8 cellular contexts compared by ENCODE assay signal in genomic region chr3:9731206-9732079, GRCh38. TPM values are rescaled to one million over a fixed set of nuclear protein-coding genes. Genes with fewer than 3 reads are reported as not detected.
DNase-seq lines count a peak whose midpoint lies in the region; ATAC-seq and TF ChIP-seq lines count a peak whose summit lies in the region.

BRPF1 (plus strand) TSS chr3:9731735; CDS start chr3:9734141, 2,406 bp downstream.

- H3K4me3 Mint-ChIP-seq in GM23338: peak within 1 kb of the TSS; percentile 81
- H3K4me3 Mint-ChIP-seq in naive thymus-derived CD8-positive, alpha-beta T cell: peak within 1 kb of the TSS; percentile 84 to 99 (median 94)

- H3F3A ChIP-seq in DOHH2 (ENCODE audit: control insufficient read depth, insufficient read depth) (no peaks in the 10 kb centered on the region), GM23338 (replicated peaks; ENCODE audit: low read depth) (0 out of 2 replicates have a peak, but pooled peaks cover 8% of the 10 kb centered on the region)

- H3K9ac ChIP-seq in fibroblast of lung (ENCODE audit: insufficient read depth, low read length): peak within 1 kb of the TSS; percentile 100

- TF ChIP-seq CTCF in DOHH2 (IDR thresholded peaks at IDR 0.05; ENCODE audit: low read depth, low read length, poor library complexity, severe bottlenecking) (no peak), GM23338 (conservative IDR thresholded peaks at IDR 0.05; ENCODE audit: low read depth in 2 of 2) (no peak), fibroblast of lung (conservative IDR thresholded peaks at IDR 0.05 in 1 of 2, IDR thresholded peaks at IDR 0.05 in 1 of 2; ENCODE audit: low read depth in 1 of 2, low read length in 2 of 2) (peak in 1 of 2 donors; percentile 9)

- peaks cover 29% of the 10 kb centered on the region for H3K4me1 ChIP-seq in DOHH2 (ENCODE audit: control insufficient read depth, low read length)
- peaks cover 16% of the 10 kb centered on the region for H3K4me1 ChIP-seq in GM23338 (ENCODE audit: insufficient read depth)
- H3K4me1 ChIP-seq in fibroblast of lung (ENCODE audit: control insufficient read depth, extremely low read depth, insufficient read depth, low read length): peaks cover 5% of the 10 kb centered on the region

- H3K4me1 Mint-ChIP-seq in GM23338: peaks cover 25% of the 10 kb centered on the region
- peaks cover 37 to 70% (median 63%) of the 10 kb centered on the region in 4 donors for H3K4me1 Mint-ChIP-seq in naive thymus-derived CD8-positive, alpha-beta T cell

- peak; percentile 91 for ATAC-seq in GM23338
- peak; percentile 93 for ATAC-seq in naive thymus-derived CD8-positive, alpha-beta T cell

- H3K27me3 ChIP-seq in DOHH2 (ENCODE audit: control insufficient read depth, low read length) (no peaks in the 10 kb centered on the region), GM23338 (ENCODE audit: insufficient read depth) (no peaks in the 10 kb centered on the region), fibroblast of lung (ENCODE audit: control insufficient read depth, insufficient read depth, low read length) (no peaks in the 10 kb centered on the region)

- DNase-seq in GM23338 (ENCODE audit: low spot score) (peak; percentile 100), LHCN-M2 (ENCODE audit: low read depth) (peak; percentile 99), RPMI8226 (peak; percentile 99), fibroblast of lung (ENCODE audit: low read depth in 2 of 2) (peak; percentile 99)
- peak; percentile 99 to 100 for DNase-seq in activated T-helper 1 cell treated with anti-CD3 and anti-CD28 coated beads, Interleukin-2, amount 50 U/mL, for 16 hours (ENCODE audit: low read depth in 1 of 2, low spot score in 1 of 2)
- DNase-seq in naive thymus-derived CD8-positive, alpha-beta T cell: peak; percentile 95 to 99 (median 99)
- DNase-seq in stimulated activated naive CD4-positive, alpha-beta T cell (lab: John Stamatoyannopoulos, UW): peak; percentile 97 to 99 (median 99)

- no peaks in the 10 kb centered on the region for H3K9me3 ChIP-seq in DOHH2 (ENCODE audit: control insufficient read depth, insufficient read depth, low read length)
- H3K9me3 ChIP-seq in fibroblast of lung (ENCODE audit: control insufficient read depth, insufficient read depth, low read depth, low read length): no peaks in the 10 kb centered on the region

- H3K4me2 ChIP-seq in DOHH2 (ENCODE audit: low read length) (peak within 1 kb of the TSS; percentile 94), GM23338 (peak within 1 kb of the TSS; percentile 98), fibroblast of lung (ENCODE audit: extremely low read depth, insufficient read depth, low read length) (peak within 1 kb of the TSS; percentile 94)

- H4K20me1 ChIP-seq in DOHH2 (ENCODE audit: control insufficient read depth, insufficient read depth, low read depth, low read length) (peaks cover 20% of the 10 kb centered on the region), GM23338 (replicated peaks; ENCODE audit: insufficient read depth) (peaks cover 25% of the 10 kb centered on the region), fibroblast of lung (ENCODE audit: control insufficient read depth, extremely low read depth, insufficient read depth, low read length) (no peaks in the 10 kb centered on the region)

- H3K79me2 ChIP-seq in DOHH2 (ENCODE audit: control insufficient read depth, low read length) (peaks cover 46% of the 10 kb centered on the region), GM23338 (replicated peaks; ENCODE audit: insufficient read depth) (peaks cover 36% of the 10 kb centered on the region), fibroblast of lung (ENCODE audit: control insufficient read depth, insufficient read depth, low read length) (peaks cover 31% of the 10 kb centered on the region)

- peaks cover 4% of the 10 kb centered on the region for H3K27me3 Mint-ChIP-seq in GM23338 (ENCODE audit: insufficient read depth, low read depth, poor library complexity)
- no peaks in the 10 kb centered on the region for H3K27me3 Mint-ChIP-seq in naive thymus-derived CD8-positive, alpha-beta T cell

- POLR2A ChIA-PET in naive thymus-derived CD8-positive, alpha-beta T cell (lab: Charles Lee): interaction anchor here (0.5 to 5.5 kb wide), 16 partner anchors 14 to 589 kb away, joined by 3 to 52 read pairs (median 4); partner anchors contain the start of genes ARPC4, CRELD1, JAGN1 and MTMR14

- peaks cover 27% of the 10 kb centered on the region for H3K36me3 Mint-ChIP-seq in GM23338 (ENCODE audit: low read depth)
- H3K36me3 Mint-ChIP-seq in naive thymus-derived CD8-positive, alpha-beta T cell: peaks cover 0 to 29% (median 0%) of the 10 kb centered on the region in 3 donors

- peak within 1 kb of the TSS; percentile 84 for H3K4me3 ChIP-seq in DOHH2 (ENCODE audit: low read length)
- H3K4me3 ChIP-seq in GM23338: peak within 1 kb of the TSS; percentile 91
- H3K4me3 ChIP-seq in fibroblast of lung (replicated peaks in 1 of 4; ENCODE audit: control extremely low read depth in 1 of 4, insufficient read depth in 1 of 4, low read depth in 3 of 4, low read length in 4 of 4): peak within 1 kb of the TSS; percentile 54 to 92 (median 80)

- peak within 1 kb of the TSS; percentile 94 for H2AFZ ChIP-seq in GM23338
- peak within 1 kb of the TSS; percentile 96 for H2AFZ ChIP-seq in fibroblast of lung (ENCODE audit: low read length)

- H3K27ac ChIP-seq in DOHH2 (ENCODE audit: low read depth, low read length) (peak within 1 kb of the TSS; percentile 76), GM23338 (ENCODE audit: low read depth) (peak within 1 kb of the TSS; percentile 97), fibroblast of lung (ENCODE audit: insufficient read depth, low read length) (peak within 1 kb of the TSS; percentile 99)

- H3K36me3 ChIP-seq in DOHH2 (ENCODE audit: control insufficient read depth, low read length): peaks cover 44% of the 10 kb centered on the region
- peaks cover 9% of the 10 kb centered on the region for H3K36me3 ChIP-seq in GM23338 (ENCODE audit: insufficient read depth)
- H3K36me3 ChIP-seq in fibroblast of lung (ENCODE audit: control insufficient read depth, insufficient read depth, low read length): peaks cover 7% of the 10 kb centered on the region

- H3K9me2 ChIP-seq in DOHH2 (replicated peaks; ENCODE audit: control insufficient read depth, low read length) (no peaks in the 10 kb centered on the region), GM23338 (ENCODE audit: insufficient read depth) (no peaks in the 10 kb centered on the region)

- peak within 1 kb of the TSS; percentile 99 for H3K27ac Mint-ChIP-seq in GM23338
- peak within 1 kb of the TSS; percentile 92 to 99 (median 95) for H3K27ac Mint-ChIP-seq in naive thymus-derived CD8-positive, alpha-beta T cell

- H3K9me3 Mint-ChIP-seq in GM23338: no peaks in the 10 kb centered on the region
- no peaks in the 10 kb centered on the region for H3K9me3 Mint-ChIP-seq in naive thymus-derived CD8-positive, alpha-beta T cell

TF ChIP-seq in GM23338, 12 proteins besides CTCF, POLR2A, EP300 and RAD21 (continues in another document):
- TF ChIP-seq, protein P1, sequence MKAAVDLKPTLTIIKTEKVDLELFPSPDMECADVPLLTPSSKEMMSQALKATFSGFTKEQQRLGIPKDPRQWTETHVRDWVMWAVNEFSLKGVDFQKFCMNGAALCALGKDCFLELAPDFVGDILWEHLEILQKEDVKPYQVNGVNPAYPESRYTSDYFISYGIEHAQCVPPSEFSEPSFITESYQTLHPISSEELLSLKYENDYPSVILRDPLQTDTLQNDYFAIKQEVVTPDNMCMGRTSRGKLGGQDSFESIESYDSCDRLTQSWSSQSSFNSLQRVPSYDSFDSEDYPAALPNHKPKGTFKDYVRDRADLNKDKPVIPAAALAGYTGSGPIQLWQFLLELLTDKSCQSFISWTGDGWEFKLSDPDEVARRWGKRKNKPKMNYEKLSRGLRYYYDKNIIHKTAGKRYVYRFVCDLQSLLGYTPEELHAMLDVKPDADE (IDR thresholded peaks at IDR 0.05): peak; percentile 48

RNA-seq across cellular contexts. Expression of gene BRPF1, which starts in this region (rescaled TPM):
- total RNA-seq in GM23338 (2014; rRNA removed; shearing (Covaris generic)): 23.7 and 24.7 TPM in 2 replicates
- polyA plus RNA-seq in GM23338 (2016; fragmentation: Nextera tagmentation; extraction: Ambion mirVana) (6.3 and 8.0 TPM in 2 replicates), fibroblast of lung (4.1 and 7.1 TPM in 2 replicates)
- total RNA-seq in LHCN-M2 (2014; rRNA removed) (16.9 and 22.2 TPM in 2 replicates), fibroblast of lung (12.2 and 12.3 TPM in 2 replicates)
- polyA plus RNA-seq in LHCN-M2 (2012): 9.3 TPM
- 7.7 and 8.9 TPM in 2 replicates for polyA plus RNA-seq in fibroblast of lung (2012)
- polyA minus RNA-seq in fibroblast of lung (ENCODE audit: low replicate concordance): 18.6 and 29.6 TPM in 2 replicates
- 10 to 100 TPM; 41.2 to 43.9 TPM for total RNA-seq in naive thymus-derived CD8-positive, alpha-beta T cell
- polyA plus RNA-seq in naive thymus-derived CD8-positive, alpha-beta T cell: 10 to 100 TPM in 2 of 3 donors, 1 to 10 TPM in 1; 8.8 to 24.9 (median 10.8) TPM

Comparison
In these comparisons a context has a peak if more than half of its experiments do, and no peak if none do; other contexts are left out.
1. Peak in every context shown above with its lines: DNase-seq, ATAC-seq, H3K4me3 ChIP-seq and H3K27ac ChIP-seq.